Comparison of ENCODE assay signal across 1 cellular context in genomic region chr17:28547623-28548416, GRCh38.
TF ChIP-seq lines count a peak whose summit lies in the region.

No MANE protein-coding gene starts in this region.

TF ChIP-seq in GM12878, 131 proteins besides CTCF, POLR2A, EP300 and RAD21 (continued from another document):
- TF ChIP-seq TCF7 (IDR thresholded peaks at IDR 0.05; ENCODE audit: borderline replicate concordance) (no peak), ZNF622 (IDR thresholded peaks at IDR 0.05) (no peak), YY1 (IDR thresholded peaks at IDR 0.05; ENCODE audit: low read depth, low read length) (peak; percentile 69; the same call in 1 of the 2 replicates), POU2F2 (IDR thresholded peaks at IDR 0.05; ENCODE audit: borderline replicate concordance, low read depth, low read length) (0 out of 3 replicates have a peak, but pooled peaks have one; percentile 9), CHD2 (IDR thresholded peaks at IDR 0.05; ENCODE audit: borderline replicate concordance, low read depth, low read length) (0 out of 2 replicates have a peak, but pooled peaks have one; percentile 16), ZBTB33 (IDR thresholded peaks at IDR 0.05) (peak; percentile 80; the same call in 1 of the 2 replicates), SRF (IDR thresholded peaks at IDR 0.05; ENCODE audit: low read depth in 2 of 2, low read length in 2 of 2) (no peak), GABPA (IDR thresholded peaks at IDR 0.05; ENCODE audit: low read depth) (no peak), ZNF274 (IDR thresholded peaks at IDR 0.05; ENCODE audit: insufficient read depth, insufficient read length) (no peak), NR2C2 (IDR thresholded peaks at IDR 0.05; ENCODE audit: borderline replicate concordance, control insufficient read depth, insufficient read length, low read depth) (no peak), EGR1 (IDR thresholded peaks at IDR 0.05; ENCODE audit: borderline replicate concordance in 1 of 2, low read depth in 2 of 2, low read length in 2 of 2) (no peak), CBX3 (IDR thresholded peaks at IDR 0.05; ENCODE audit: borderline replicate concordance, low read depth) (no peak), ZNF217 (IDR thresholded peaks at IDR 0.05) (no peak), IRF4 (IDR thresholded peaks at IDR 0.05; ENCODE audit: low read depth, low read length) (no peak), ASH2L (IDR thresholded peaks at IDR 0.05; ENCODE audit: borderline replicate concordance, low read depth) (no peak), ESRRA (IDR thresholded peaks at IDR 0.05; ENCODE audit: low read length) (no peak), RCOR1 (conservative IDR thresholded peaks at IDR 0.05; ENCODE audit: low read depth, low read length) (0 out of 2 replicates have a peak, but pooled peaks have one; percentile 61)
